Comparison of ENCODE assay signal across 8 cellular contexts in the genomic region with DNA sequence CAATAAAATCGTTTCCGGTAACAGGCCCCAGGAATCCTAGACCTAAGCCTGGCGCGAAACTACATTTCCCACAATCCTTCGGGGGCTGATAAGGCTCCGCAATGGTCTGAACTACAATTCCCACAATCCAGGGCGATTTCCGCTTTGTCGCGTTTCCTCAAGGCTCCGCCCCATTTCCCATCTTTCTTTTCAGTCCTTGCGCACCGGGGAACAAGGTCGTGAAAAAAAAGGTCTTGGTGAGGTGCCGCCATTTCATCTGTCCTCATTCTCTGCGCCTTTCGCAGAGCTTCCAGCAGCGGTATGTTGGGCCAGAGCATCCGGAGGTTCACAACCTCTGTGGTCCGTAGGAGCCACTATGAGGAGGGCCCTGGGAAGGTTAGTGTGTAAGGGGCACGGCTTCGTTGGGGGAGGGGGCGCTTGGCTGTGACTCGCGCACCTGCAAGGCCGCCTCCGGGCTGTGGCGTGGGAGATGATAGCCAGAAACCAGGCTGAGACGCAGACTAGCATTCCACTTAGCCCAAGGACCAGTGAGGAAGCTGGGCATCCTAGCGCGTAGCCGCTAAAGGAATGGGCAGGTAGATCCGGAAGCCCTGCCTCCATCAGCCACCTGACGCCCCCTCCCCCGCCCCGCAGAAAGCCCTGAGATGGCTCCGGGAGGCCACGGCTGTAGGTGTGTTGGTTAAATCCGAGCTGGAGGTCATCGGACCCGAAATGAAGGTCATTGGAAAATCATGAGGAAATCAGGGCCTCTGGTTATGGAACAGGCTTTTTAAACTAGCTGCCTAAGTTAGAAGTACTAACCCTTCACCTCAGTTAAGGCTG. TPM values are rescaled to one million over a fixed set of nuclear protein-coding genes. Genes with fewer than 3 reads are reported as not detected.
A peak's percentile ranks its signal among the peaks of the same experiment; 100 is the strongest.
DNase-seq lines count a peak whose midpoint lies in the region; ATAC-seq, FAIRE-seq and TF ChIP-seq lines count a peak whose summit lies in the region.

A gene with protein sequence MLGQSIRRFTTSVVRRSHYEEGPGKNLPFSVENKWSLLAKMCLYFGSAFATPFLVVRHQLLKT (plus strand): TSS at position 186 of the 822 bp plus-strand sequence. CDS start 115 bp downstream, at position 301.

- H3K27me3 ChIP-seq in adrenal gland: no peaks in the 10 kb centered on the region
- H3K27me3 ChIP-seq in trophoblast cell (ENCODE audit: insufficient read depth, low read length): no peaks in the 10 kb centered on the region
- H3K27me3 ChIP-seq in transverse colon: peaks cover 8% of the 10 kb centered on the region

- peak; percentile 97 for FAIRE-seq in GM12892 (lab: Jason Lieb, UNC)

- H4K12ac ChIP-seq in trophoblast cell (ENCODE audit: low read depth, low read length): peak within 1 kb of the TSS; percentile 47

- DNase-seq in GM12892 (ENCODE audit: insufficient read length): peak; percentile 68
- peak; percentile 94 for DNase-seq in NCI-H146 (lab: John Stamatoyannopoulos, UW)
- DNase-seq in T-helper 1 cell: peak; percentile 74 to 96 (median 89)
- peak; percentile 91 to 98 (median 96) for DNase-seq in adrenal gland
- peak; percentile 94 for DNase-seq in cardiac septum (ENCODE audit: low spot score)
- DNase-seq in trophoblast cell: peak; percentile 97 to 99
- peak; percentile 95 for DNase-seq in transverse colon

- H3K4me2 ChIP-seq in trophoblast cell (ENCODE audit: low read length): peak within 1 kb of the TSS; percentile 81

- H2AK5ac ChIP-seq in trophoblast cell (ENCODE audit: low read length): peak within 1 kb of the TSS; percentile 12

- no peak for TF ChIP-seq EP300 in transverse colon (IDR thresholded peaks at IDR 0.05; ENCODE audit: low read depth)

- H3K9ac ChIP-seq in trophoblast cell (ENCODE audit: low read length): peak within 1 kb of the TSS; percentile 92

- peak within 1 kb of the TSS; percentile 73 for H2BK5ac ChIP-seq in trophoblast cell (ENCODE audit: low read depth, low read length, poor library complexity)

- intact Hi-C loops in adrenal gland (cut with DNase I) (no loop called here), cardiac septum (cut with DNase I) (loop anchor here (5.0 kb wide), 1 partner anchor 649 kb away; the partner anchor contains the start of gene RASA1), transverse colon (cut with DNase I; ENCODE audit: low total_unique reads) (no loop called here)

- no peak within 1 kb of the TSS for H2BK12ac ChIP-seq in trophoblast cell (ENCODE audit: low read length)

- in situ Hi-C loops in transverse colon (cut with MboI; ENCODE audit: low pct_ligation_motif_present in 1 of 4, low pct_unique_long_range_greater_than_20kb in 1 of 4, low sequenced_read_pairs in 3 of 4): loop anchor here in 1 of 4 donors (25.0 kb wide), 1 partner anchor 794 kb away; the partner anchor contains the start of gene CCNH

- H4K91ac ChIP-seq in trophoblast cell (ENCODE audit: low read depth, low read length): peak within 1 kb of the TSS; percentile 80

- peak within 1 kb of the TSS; percentile 88 for H3K14ac ChIP-seq in trophoblast cell (ENCODE audit: low read length)

- 0 to 1% (median 0%) methylated on average over 26 to 41 of the region's 41 CpGs for WGBS in adrenal gland, 4 donors
- no CpG with 5 or more reads among the region's 41 CpGs for WGBS in trophoblast cell (ENCODE audit: extremely low coverage, insufficient coverage, insufficient read length)
- 0% methylated on average over 14 to 38 of the region's 41 CpGs for WGBS in transverse colon (ENCODE audit: low coverage in 1 of 2), 2 donors

- peak within 1 kb of the TSS; percentile 50 for H2BK120ac ChIP-seq in trophoblast cell (ENCODE audit: insufficient read depth, low read length, poor library complexity)

- TF ChIP-seq CTCF in adrenal gland (IDR thresholded peaks at IDR 0.05): no peak
- TF ChIP-seq CTCF in transverse colon (IDR thresholded peaks at IDR 0.05): no peak

- peak within 1 kb of the TSS in 4 of 5 donors; percentile 73 to 88 (median 81) for H3K27ac ChIP-seq in adrenal gland
- H3K27ac ChIP-seq in trophoblast cell (ENCODE audit: low read depth, low read length): peak within 1 kb of the TSS; percentile 74
- peak within 1 kb of the TSS; percentile 88 to 95 (median 90) for H3K27ac ChIP-seq in transverse colon

- H3K9me3 ChIP-seq in adrenal gland (replicated peaks in 1 of 3) (no peaks in the 10 kb centered on the region), trophoblast cell (ENCODE audit: insufficient read depth, low read depth, low read length) (no peaks in the 10 kb centered on the region), transverse colon (no peaks in the 10 kb centered on the region)

- no peak within 1 kb of the TSS for H3K23ac ChIP-seq in trophoblast cell (ENCODE audit: low read length)

- peaks cover 7% of the 10 kb centered on the region for H3K79me2 ChIP-seq in trophoblast cell (ENCODE audit: control insufficient read depth, insufficient read depth, low read length, poor library complexity)

- H3K4me3 ChIP-seq in adrenal gland (peak within 1 kb of the TSS; percentile 59 to 94 (median 78)), trophoblast cell (ENCODE audit: low read depth, low read length) (peak within 1 kb of the TSS; percentile 90), transverse colon (peak within 1 kb of the TSS; percentile 64 to 97 (median 73))

- H3K4ac ChIP-seq in trophoblast cell (ENCODE audit: low read depth, low read length): peak within 1 kb of the TSS; percentile 30

- H3K79me1 ChIP-seq in trophoblast cell (ENCODE audit: low read length): peaks cover 6% of the 10 kb centered on the region

- TF ChIP-seq POLR2A in GM12892 (IDR thresholded peaks at IDR 0.05; ENCODE audit: low read depth, low read length) (peak; percentile 91), adrenal gland (IDR thresholded peaks at IDR 0.05) (peak; percentile 82 to 88), transverse colon (IDR thresholded peaks at IDR 0.05) (peak; percentile 94)

- H3K18ac ChIP-seq in trophoblast cell (ENCODE audit: low read length): peak within 1 kb of the TSS; percentile 68

- H2AFZ ChIP-seq in trophoblast cell (ENCODE audit: insufficient read depth, low read length, poor library complexity): peak within 1 kb of the TSS; percentile 71

- H3K36me3 ChIP-seq in adrenal gland (replicated peaks in 1 of 2) (peaks cover 0 to 21% of the 10 kb centered on the region in 2 donors), trophoblast cell (ENCODE audit: control insufficient read depth in 1 of 2, insufficient read depth in 2 of 2, low read length in 2 of 2) (peaks cover 4 to 8% of the 10 kb centered on the region in 2 experiments), transverse colon (peaks cover 0 to 22% (median 11%) of the 10 kb centered on the region in 4 donors)

- H3K4me1 ChIP-seq in adrenal gland (replicated peaks in 1 of 2): peaks cover 0 to 12% of the 10 kb centered on the region in 2 donors
- no peaks in the 10 kb centered on the region for H3K4me1 ChIP-seq in trophoblast cell (ENCODE audit: control insufficient read depth in 1 of 2, insufficient read depth in 2 of 2, low read length in 2 of 2)
- peaks cover 0 to 14% (median 11%) of the 10 kb centered on the region in 4 donors for H3K4me1 ChIP-seq in transverse colon

- peak within 1 kb of the TSS; percentile 87 for H4K8ac ChIP-seq in trophoblast cell (ENCODE audit: low read depth, low read length)

- peak; percentile 97 for ATAC-seq in HG02852 (IDR thresholded peaks at IDR 0.05; ENCODE audit: unreplicated experiment)

RNA-seq across cellular contexts. Expression of the gene that starts here (rescaled TPM):
- polyA plus RNA-seq in GM12892 (2012; ENCODE audit: missing spikeins): 1,963 TPM
- total RNA-seq in adrenal gland (100 to 1,000 TPM; 197 to 664 (median 585) TPM), cardiac septum (1,422 TPM), transverse colon (100 to 1,000 TPM; 329 to 677 (median 411) TPM)
- 100 to 1,000 TPM; 550 to 934 (median 628) TPM for polyA plus RNA-seq in adrenal gland
- 953 and 990 TPM in 2 replicates for polyA plus RNA-seq in trophoblast cell (2013)

Comparison
In these comparisons a context has a peak if more than half of its experiments do, and no peak if none do; other contexts are left out.
1. Peak in every context shown above with its lines: DNase-seq, ATAC-seq, H3K4me3 ChIP-seq and H3K27ac ChIP-seq.